In the genomic region with DNA sequence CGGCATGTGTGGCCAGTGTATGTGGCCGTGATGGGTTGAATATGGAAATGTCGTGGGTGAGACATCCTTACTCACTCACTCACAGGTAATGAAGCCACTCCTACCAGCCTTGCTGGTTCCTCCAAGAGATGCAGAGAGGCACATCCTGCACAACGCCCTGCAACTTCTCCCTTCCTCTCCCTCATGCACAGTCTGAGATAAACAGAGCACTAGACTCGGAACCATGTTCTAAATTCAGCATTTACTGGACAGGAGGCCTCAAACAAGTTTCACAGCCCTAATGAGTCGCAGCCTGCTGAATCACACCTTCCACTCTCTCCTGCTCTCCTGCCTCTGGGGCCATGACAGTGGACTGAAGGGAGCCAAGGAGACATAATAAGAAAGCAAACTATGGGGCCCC, we compare ENCODE assay signal across 24 cellular contexts.
DNase-seq lines count a peak whose midpoint lies in the region; ATAC-seq and TF ChIP-seq lines count a peak whose summit lies in the region.
"Had no signal": no experiment of that assay in that cellular context is flagged by ENCODE, and none has a peak within 500 bp of the region (broad histone marks: within the 10 kb centered on the region; RNA-seq: fewer than 3 reads in every experiment).

No MANE protein-coding gene starts in this region.

- no peak overlapping the region for H2BK20ac ChIP-seq in H9 (ENCODE audit: low read depth, low read length, poor library complexity, severe bottlenecking)

- no peak overlapping the region for H3K14ac ChIP-seq in H9 (ENCODE audit: insufficient read depth, low read length)

- WGBS in H9 (ENCODE audit: extremely low coverage, insufficient read length, low lambda C conversion rate) = no CpG with 5 or more reads among the region's 6 CpGs

- H3K27me3 Mint-ChIP-seq in activated T-cell treated with anti-CD3 and anti-CD28 coated beads, Interleukin-2, amount 50 U/mL, for 4 hours (ENCODE audit: low read depth) = peaks cover 10% of the 10 kb centered on the region
- H3K27me3 Mint-ChIP-seq in H9 (ENCODE audit: low read depth) = no peaks in the 10 kb centered on the region
- no peaks in the 10 kb centered on the region for H3K27me3 Mint-ChIP-seq in activated T-helper 17 cell treated with anti-CD3 and anti-CD28 coated beads, Interleukin-2, amount 50 U/mL, for 72 hours

- H4K8ac ChIP-seq in H9 (replicated peaks; ENCODE audit: insufficient read length, low read depth, low read length) = peak overlapping the region; percentile 12

- H2BK12ac ChIP-seq in H9 (ENCODE audit: insufficient read length, low read depth, low read length) = no peak overlapping the region

- no peaks in the 10 kb centered on the region for H3K9me3 ChIP-seq in H9 (ENCODE audit: control insufficient read depth, low read depth, low read length)
- H3K9me3 ChIP-seq: Peyer's patch had no signal

- no peak overlapping the region for H2BK120ac ChIP-seq in H9 (ENCODE audit: low read depth, low read length, poor library complexity, severe bottlenecking)

- H3K79me2 ChIP-seq in H9 (ENCODE audit: insufficient read depth, low read length) = no peaks in the 10 kb centered on the region

- no peak overlapping the region for H3K27ac ChIP-seq in H9 (ENCODE audit: insufficient read length, low read depth, low read length)
- H3K27ac ChIP-seq: BLaER1 treated with 17β-estradiol and CSF1 and Interleukin-3, amounts not matched to agents 10 nM and 100 nM; neural progenitor cell; Peyer's patch; right lobe of liver had no signal

- H3K18ac ChIP-seq in H9 (ENCODE audit: insufficient read length, low read depth, low read length) = no peak overlapping the region

- no peak overlapping the region for H3K9ac ChIP-seq in H9 (ENCODE audit: extremely low read depth, insufficient read length, low read length)
- H3K9ac ChIP-seq: BLaER1 treated with 17β-estradiol and CSF1 and Interleukin-3, amounts not matched to agents 10 nM and 100 nM; neural progenitor cell had no signal

- H3K36me3 Mint-ChIP-seq in activated T-cell treated with anti-CD3 and anti-CD28 coated beads, Interleukin-2, amount 50 U/mL, for 4 hours (ENCODE audit: insufficient read depth) = no peaks in the 10 kb centered on the region
- H3K36me3 Mint-ChIP-seq in H9 (ENCODE audit: insufficient read depth in 1 of 3, low read depth in 3 of 3) = peaks cover 0 to 7% (median 3%) of the 10 kb centered on the region in 3 experiments; a peak in 3 of 7 replicates
- no peaks in the 10 kb centered on the region for H3K36me3 Mint-ChIP-seq in activated T-helper 17 cell treated with anti-CD3 and anti-CD28 coated beads, Interleukin-2, amount 50 U/mL, for 72 hours (ENCODE audit: low read depth)
- H3K36me3 Mint-ChIP-seq in stimulated activated effector memory CD8-positive, alpha-beta T cell treated with anti-CD3 and anti-CD28 coated beads, Interleukin-12 subunit alpha, Interleukin-12 subunit beta, amount 100 ng/mL, for 72 hours = no peaks in the 10 kb centered on the region
- H3K36me3 Mint-ChIP-seq: activated naive CD8-positive, alpha-beta T cell treated with anti-CD3 and anti-CD28 coated beads, Interleukin-2, amount 10 ng/mL, durations not matched to agents 7 days and 5 days; IgD-negative memory B cell; memory B cell; neural progenitor cell had no signal

- H4K20me1 ChIP-seq in H9 (ENCODE audit: control insufficient read depth, insufficient read depth, insufficient read length) = no peaks in the 10 kb centered on the region
- H4K20me1 ChIP-seq: BLaER1 treated with 17β-estradiol and CSF1 and Interleukin-3, amounts not matched to agents 10 nM and 100 nM had no signal

- H3K23me2 ChIP-seq in H9 (ENCODE audit: insufficient read length, low read depth, low read length, poor library complexity, severe bottlenecking) = no peaks in the 10 kb centered on the region

- H3K4ac ChIP-seq in H9 (ENCODE audit: low read depth, low read length) = no peak overlapping the region

- no peak overlapping the region for H3K4me3 Mint-ChIP-seq in activated T-cell treated with anti-CD3 and anti-CD28 coated beads, Interleukin-2, amount 50 U/mL, for 4 hours
- no peak overlapping the region; a peak in 1 of 5 replicates for H3K4me3 Mint-ChIP-seq in H9
- H3K4me3 Mint-ChIP-seq in activated T-helper 17 cell treated with anti-CD3 and anti-CD28 coated beads, Interleukin-2, amount 50 U/mL, for 72 hours = no peak overlapping the region
- H3K4me3 Mint-ChIP-seq in stimulated activated effector memory CD8-positive, alpha-beta T cell treated with anti-CD3 and anti-CD28 coated beads, Interleukin-12 subunit alpha, Interleukin-12 subunit beta, amount 100 ng/mL, for 72 hours = no peak overlapping the region
- H3K4me3 Mint-ChIP-seq: activated naive CD8-positive, alpha-beta T cell treated with anti-CD3 and anti-CD28 coated beads, Interleukin-2, amount 10 ng/mL, durations not matched to agents 7 days and 5 days; IgD-negative memory B cell; memory B cell; neural progenitor cell; T-helper 1 cell treated with Interleukin-12 subunit alpha and Interleukin-12 subunit beta and Interleukin-4 antibody, amounts not matched to agents 30 μg/mL and 1 μg/mL, for 36 hours had no signal

- H4K5ac ChIP-seq in H9 (ENCODE audit: insufficient read length, low read depth, low read length) = no peak overlapping the region

- no peak overlapping the region for H3K23ac ChIP-seq in H9 (ENCODE audit: insufficient read length, low read depth, low read length)

- H3K56ac ChIP-seq in H9 (ENCODE audit: insufficient read length, low read depth, low read length) = no peak overlapping the region

- H3K4me1 ChIP-seq in H9 (ENCODE audit: insufficient read depth, low read length) = no peaks in the 10 kb centered on the region
- H3K4me1 ChIP-seq: BLaER1 treated with 17β-estradiol and CSF1 and Interleukin-3, amounts not matched to agents 10 nM and 100 nM; Peyer's patch had no signal

- no peak overlapping the region for H2BK15ac ChIP-seq in H9 (ENCODE audit: low read depth, low read length)

- TF ChIP-seq CTCF in H9 (conservative IDR thresholded peaks at IDR 0.05) = no peak

- H2BK5ac ChIP-seq in H9 (ENCODE audit: insufficient read length, low read length) = no peak overlapping the region

- no peaks in the 10 kb centered on the region for H3K79me1 ChIP-seq in H9 (ENCODE audit: insufficient read depth, low read depth, low read length, poor library complexity, severe bottlenecking)

- no peak for DNase-seq in activated T-cell treated with anti-CD3 and anti-CD28 coated beads, Interleukin-2, amount 50 U/mL, for 4 hours
- DNase-seq in activated T-cell treated with anti-CD3 and anti-CD28 coated beads for 4 hours (no peak), H9 (no peak)
- no peak for DNase-seq in stimulated activated effector memory CD8-positive, alpha-beta T cell treated with anti-CD3 and anti-CD28 coated beads, Interleukin-12 subunit alpha, Interleukin-12 subunit beta, amount 100 ng/mL, for 72 hours (ENCODE audit: low spot score in 2 of 2)
- DNase-seq: activated naive CD8-positive, alpha-beta T cell treated with anti-CD3 and anti-CD28 coated beads, Interleukin-2, amount 10 ng/mL, durations not matched to agents 7 days and 5 days; Caco-2; DMS79 treated with DMSO at 0.1 percent for 48 hours; head of caudate nucleus; NCI-H1092; NCI-H187; NCI-H526 treated with DMSO at 0.1 percent for 48 hours; Peyer's patch; posterior cingulate gyrus; right lobe of liver; substantia nigra had no signal

- peak; percentile 7 to 73 for ATAC-seq in activated T-cell treated with anti-CD3 and anti-CD28 coated beads, Interleukin-2, amount 50 U/mL, for 4 hours
- peak; percentile 62 for ATAC-seq in activated T-helper 17 cell treated with anti-CD3 and anti-CD28 coated beads, Interleukin-2, amount 50 U/mL, for 72 hours (replicated peaks)
- ATAC-seq in stimulated activated effector memory CD8-positive, alpha-beta T cell treated with anti-CD3 and anti-CD28 coated beads, Interleukin-12 subunit alpha, Interleukin-12 subunit beta, amount 100 ng/mL, for 72 hours = peak; percentile 60
- ATAC-seq in GM19452 (IDR thresholded peaks at IDR 0.05; ENCODE audit: unreplicated experiment) = no peak
- no peak for ATAC-seq in GM18858 (IDR thresholded peaks at IDR 0.05; ENCODE audit: unreplicated experiment)
- ATAC-seq: HCT116, right lobe of liver had no signal

- H3K4me2 ChIP-seq in H9 (ENCODE audit: insufficient read depth, insufficient read length, low read length) = no peak overlapping the region
- H3K4me2 ChIP-seq: BLaER1 treated with 17β-estradiol and CSF1 and Interleukin-3, amounts not matched to agents 10 nM and 100 nM; neural progenitor cell had no signal

- peaks cover 21% of the 10 kb centered on the region for H3K9me3 Mint-ChIP-seq in activated T-cell treated with anti-CD3 and anti-CD28 coated beads, Interleukin-2, amount 50 U/mL, for 4 hours
- H3K9me3 Mint-ChIP-seq in H9 = peaks cover 6 to 7% of the 10 kb centered on the region in 2 experiments; a peak in 4 of 5 replicates
- peaks cover 13% of the 10 kb centered on the region for H3K9me3 Mint-ChIP-seq in activated T-helper 17 cell treated with anti-CD3 and anti-CD28 coated beads, Interleukin-2, amount 50 U/mL, for 72 hours
- H3K9me3 Mint-ChIP-seq in stimulated activated effector memory CD8-positive, alpha-beta T cell treated with anti-CD3 and anti-CD28 coated beads, Interleukin-12 subunit alpha, Interleukin-12 subunit beta, amount 100 ng/mL, for 72 hours = peaks cover 7% of the 10 kb centered on the region

- H3K4me1 Mint-ChIP-seq in activated T-cell treated with anti-CD3 and anti-CD28 coated beads, Interleukin-2, amount 50 U/mL, for 4 hours (ENCODE audit: low read depth) = no peaks in the 10 kb centered on the region
- H3K4me1 Mint-ChIP-seq in H9 = no peaks in the 10 kb centered on the region; a peak in 1 of 4 replicates
- H3K4me1 Mint-ChIP-seq in activated T-helper 17 cell treated with anti-CD3 and anti-CD28 coated beads, Interleukin-2, amount 50 U/mL, for 72 hours = no peaks in the 10 kb centered on the region
- H3K4me1 Mint-ChIP-seq in stimulated activated effector memory CD8-positive, alpha-beta T cell treated with anti-CD3 and anti-CD28 coated beads, Interleukin-12 subunit alpha, Interleukin-12 subunit beta, amount 100 ng/mL, for 72 hours = no peaks in the 10 kb centered on the region
- H3K4me1 Mint-ChIP-seq: activated naive CD8-positive, alpha-beta T cell treated with anti-CD3 and anti-CD28 coated beads, Interleukin-2, amount 10 ng/mL, durations not matched to agents 7 days and 5 days; memory B cell had no signal

- no peak overlapping the region for H2AK5ac ChIP-seq in H9 (ENCODE audit: insufficient read length, low read length)

- peak overlapping the region; percentile 3 for H2AFZ ChIP-seq in H9 (ENCODE audit: low read length)
- H2AFZ ChIP-seq: neural progenitor cell had no signal

- H3K27ac Mint-ChIP-seq in H9 = peak overlapping the region in 1 of 3 experiments; percentile 34; a peak in 1 of 7 replicates
- H3K27ac Mint-ChIP-seq in activated T-helper 17 cell treated with anti-CD3 and anti-CD28 coated beads, Interleukin-2, amount 50 U/mL, for 72 hours = no peak overlapping the region
- no peak overlapping the region for H3K27ac Mint-ChIP-seq in stimulated activated effector memory CD8-positive, alpha-beta T cell treated with anti-CD3 and anti-CD28 coated beads, Interleukin-12 subunit alpha, Interleukin-12 subunit beta, amount 100 ng/mL, for 72 hours
- H3K27ac Mint-ChIP-seq: activated naive CD8-positive, alpha-beta T cell treated with anti-CD3 and anti-CD28 coated beads, Interleukin-2, amount 10 ng/mL, durations not matched to agents 7 days and 5 days; IgD-negative memory B cell; memory B cell; neural progenitor cell; T-helper 1 cell treated with Interleukin-12 subunit alpha and Interleukin-12 subunit beta and Interleukin-4 antibody, amounts not matched to agents 30 μg/mL and 1 μg/mL, for 36 hours had no signal

- H3K27me3 ChIP-seq in H9 (ENCODE audit: insufficient read depth, low read length) = no peaks in the 10 kb centered on the region
- H3K27me3 ChIP-seq: BLaER1 treated with 17β-estradiol and CSF1 and Interleukin-3, amounts not matched to agents 10 nM and 100 nM; neural progenitor cell; Peyer's patch; right lobe of liver had no signal

- no peak overlapping the region for H4K91ac ChIP-seq in H9 (ENCODE audit: insufficient read length, low read depth, low read length)

- no peak overlapping the region for H3T11ph ChIP-seq in H9 (ENCODE audit: low read length)

Comparison
In these comparisons a context has a peak if more than half of its experiments do, and no peak if none do; other contexts are left out.
1. ATAC-seq: peak in activated T-cell treated with anti-CD3 and anti-CD28 coated beads, Interleukin-2, amount 50 U/mL, for 4 hours (2 of 2), activated T-helper 17 cell treated with anti-CD3 and anti-CD28 coated beads, Interleukin-2, amount 50 U/mL, for 72 hours (single experiment) and stimulated activated effector memory CD8-positive, alpha-beta T cell treated with anti-CD3 and anti-CD28 coated beads, Interleukin-12 subunit alpha, Interleukin-12 subunit beta, amount 100 ng/mL, for 72 hours (single experiment); none in GM19452 (single experiment) and GM18858 (single experiment).